19 cellular contexts compared by ENCODE assay signal in genomic region chr17:82171750-82172375, GRCh38. TPM values are rescaled to one million over a fixed set of nuclear protein-coding genes. Genes with fewer than 3 reads are reported as not detected.
A peak's percentile ranks its signal among the peaks of the same experiment; 100 is the strongest.
DNase-seq lines count a peak whose midpoint lies in the region; ATAC-seq, FAIRE-seq and TF ChIP-seq lines count a peak whose summit lies in the region.
"Had no signal": no experiment of that assay in that cellular context is flagged by ENCODE, and none has a peak within 500 bp of the region (broad histone marks: within the 10 kb centered on the region; RNA-seq: fewer than 3 reads in every experiment).

No MANE protein-coding gene starts in this region.

- H3K4me3 ChIP-seq in kidney (ENCODE audit: low read length in 2 of 2), result no peak overlapping the region
- no peak overlapping the region for H3K4me3 ChIP-seq in spleen

- H3K9me3 ChIP-seq in kidney (ENCODE audit: control insufficient read depth in 1 of 2, low read length in 2 of 2) (peaks cover 0 to 5% of the 10 kb centered on the region in 2 donors), spleen (no peaks in the 10 kb centered on the region)

- TF ChIP-seq CTCF in RWPE1 (conservative IDR thresholded peaks at IDR 0.05; ENCODE audit: low read depth) (no peak), kidney (IDR thresholded peaks at IDR 0.05; ENCODE audit: borderline replicate concordance, extremely low read depth, insufficient read depth) (no peak), spleen (IDR thresholded peaks at IDR 0.05 in 8 of 11, conservative IDR thresholded peaks at IDR 0.05 in 3 of 11) (no peak)

- FAIRE-seq in kidney (lab: Jason Lieb, UNC), result no peak
- FAIRE-seq: D721Med, GM12892, HTR-8/SVneo had no signal

- intact Hi-C loops in kidney (cut with DNase I) (loop anchor here (10.0 kb wide), 1 partner anchor 57 kb away; no protein-coding TSS in a partner anchor), spleen (cut with DNase I; ENCODE audit: low total_unique reads) (no loop called here)

- CTCF ChIA-PET in RWPE1 (lab: Yijun Ruan, JAX), result no interaction called here

- peak overlapping the region; percentile 15; the same call in 1 of the 2 replicates for H3K27ac ChIP-seq in RWPE1
- H3K27ac ChIP-seq in kidney (ENCODE audit: low read depth in 2 of 2, low read length in 2 of 2), result no peak overlapping the region
- no peak overlapping the region for H3K27ac ChIP-seq in spleen

- TF ChIP-seq POLR2A in spleen (IDR thresholded peaks at IDR 0.05), result no peak

- H3K9ac ChIP-seq in kidney (ENCODE audit: low read length in 2 of 2), result no peak overlapping the region

- H3K4me1 ChIP-seq in kidney (ENCODE audit: control insufficient read depth in 1 of 2, insufficient read depth in 1 of 2, low read depth in 1 of 2, low read length in 2 of 2) (no peaks in the 10 kb centered on the region), spleen (no peaks in the 10 kb centered on the region)

- WGBS in spleen, 5 donors, result 92 to 96% (median 95%) methylated on average over 14 of the region's 14 CpGs

- H3K36me3 ChIP-seq in kidney (ENCODE audit: control insufficient read depth in 1 of 2, insufficient read depth in 2 of 2, low read length in 2 of 2) (peaks cover 7 to 11% of the 10 kb centered on the region in 2 donors), spleen (peaks cover 0 to 67% (median 22%) of the 10 kb centered on the region in 6 donors)

- H3K27me3 ChIP-seq in spleen (replicated peaks in 1 of 7), result no peaks in the 10 kb centered on the region

- DNase-seq in RWPE1 (ENCODE audit: low spot score), result no peak
- DNase-seq in kidney, result peak; percentile 53
- DNase-seq in spleen, result peak; percentile 33
- DNase-seq in DMS153 (lab: John Stamatoyannopoulos, UW), result no peak
- no peak for DNase-seq in germinal center (ENCODE audit: low spot score)
- DNase-seq: C1 segment of cervical spinal cord; CD4-positive, CD25-positive, alpha-beta regulatory T cell; CD8-positive, alpha-beta memory T cell; COR-L47; DMS79; GDM1; GOT3; HFFc6; IMR-90 had no signal

- no peak for ATAC-seq in GM19397 (IDR thresholded peaks at IDR 0.05; ENCODE audit: unreplicated experiment)
- ATAC-seq: HCT116 had no signal

- POLR2A ChIA-PET in RWPE1 (lab: Yijun Ruan, JAX; ENCODE audit: low non-redundant PET), result no interaction called here

RNA-seq across cellular contexts. Expression of gene CCDC57, which starts 40.8 kb away (rescaled TPM):
- total RNA-seq in kidney (79.4 TPM), spleen (10 to 100 TPM; 28.8 to 59.6 (median 43.6) TPM)
- polyA plus RNA-seq in kidney (ENCODE audit: insufficient read depth, low read depth, low replicate concordance) (46.7 TPM), spleen (100 to 1,000 TPM in 1 of 3 donors, 10 to 100 TPM in 2; 82.4 to 164 (median 83.0) TPM)

RNA-seq across cellular contexts. Expression of gene SLC16A3, which starts 57.0 kb away (rescaled TPM):
- total RNA-seq in kidney (85.7 TPM), spleen (100 to 1,000 TPM in 3 of 7 donors, 10 to 100 TPM in 4; 41.7 to 185 (median 91.6) TPM)
- polyA plus RNA-seq in kidney (ENCODE audit: insufficient read depth, low read depth, low replicate concordance) (28.8 TPM), spleen (10 to 100 TPM; 11.1 to 28.2 (median 16.5) TPM)

Comparison
In these comparisons a context has a peak if more than half of its experiments do, and no peak if none do; other contexts are left out.
1. DNase-seq: peak in kidney (single experiment) and spleen (single experiment); none in RWPE1 (single experiment), DMS153 (single experiment) and germinal center (single experiment).